In the genomic region with DNA sequence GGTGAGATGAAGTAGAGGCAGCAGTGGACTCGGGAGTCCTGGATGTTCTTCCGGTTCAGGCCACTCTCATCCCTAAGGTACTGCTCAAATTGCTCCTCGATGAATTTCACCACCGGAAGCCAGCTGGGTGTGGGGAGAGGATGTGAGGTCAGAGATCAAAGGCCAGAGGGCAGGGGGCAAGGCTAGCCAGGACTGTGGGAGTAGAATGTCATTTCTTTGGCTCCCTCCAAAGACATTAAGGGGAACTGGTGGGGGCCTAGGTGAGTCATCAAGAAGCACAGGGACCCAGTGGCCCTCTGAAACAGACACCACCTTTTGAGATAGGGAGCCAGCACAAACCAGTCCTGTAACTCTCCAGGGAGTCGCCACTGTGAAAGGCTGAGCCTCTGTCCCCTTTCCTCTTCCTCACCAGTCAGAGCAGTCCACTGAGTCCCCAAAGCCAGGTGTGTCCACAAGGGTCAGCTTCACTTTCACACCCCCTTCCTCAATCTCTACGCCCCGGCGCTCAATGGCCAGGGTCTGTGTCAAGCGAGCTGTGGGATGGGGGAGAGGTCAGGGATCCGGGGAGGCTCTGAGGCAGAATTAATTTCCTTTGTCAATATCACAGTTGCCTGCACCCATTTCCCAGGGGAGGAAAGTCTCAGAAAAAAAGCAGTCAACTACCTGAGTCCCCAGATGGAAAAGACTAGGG, we compare ENCODE assay signal across 1 cellular context.
A peak's percentile ranks its signal among the peaks of the same experiment; 100 is the strongest.
TF ChIP-seq lines count a peak whose summit lies in the region.

No MANE protein-coding gene starts in this region.

TF ChIP-seq in HepG2, 621 proteins besides CTCF, POLR2A, EP300 and RAD21 (continued from another document):
- TF ChIP-seq, protein P1, sequence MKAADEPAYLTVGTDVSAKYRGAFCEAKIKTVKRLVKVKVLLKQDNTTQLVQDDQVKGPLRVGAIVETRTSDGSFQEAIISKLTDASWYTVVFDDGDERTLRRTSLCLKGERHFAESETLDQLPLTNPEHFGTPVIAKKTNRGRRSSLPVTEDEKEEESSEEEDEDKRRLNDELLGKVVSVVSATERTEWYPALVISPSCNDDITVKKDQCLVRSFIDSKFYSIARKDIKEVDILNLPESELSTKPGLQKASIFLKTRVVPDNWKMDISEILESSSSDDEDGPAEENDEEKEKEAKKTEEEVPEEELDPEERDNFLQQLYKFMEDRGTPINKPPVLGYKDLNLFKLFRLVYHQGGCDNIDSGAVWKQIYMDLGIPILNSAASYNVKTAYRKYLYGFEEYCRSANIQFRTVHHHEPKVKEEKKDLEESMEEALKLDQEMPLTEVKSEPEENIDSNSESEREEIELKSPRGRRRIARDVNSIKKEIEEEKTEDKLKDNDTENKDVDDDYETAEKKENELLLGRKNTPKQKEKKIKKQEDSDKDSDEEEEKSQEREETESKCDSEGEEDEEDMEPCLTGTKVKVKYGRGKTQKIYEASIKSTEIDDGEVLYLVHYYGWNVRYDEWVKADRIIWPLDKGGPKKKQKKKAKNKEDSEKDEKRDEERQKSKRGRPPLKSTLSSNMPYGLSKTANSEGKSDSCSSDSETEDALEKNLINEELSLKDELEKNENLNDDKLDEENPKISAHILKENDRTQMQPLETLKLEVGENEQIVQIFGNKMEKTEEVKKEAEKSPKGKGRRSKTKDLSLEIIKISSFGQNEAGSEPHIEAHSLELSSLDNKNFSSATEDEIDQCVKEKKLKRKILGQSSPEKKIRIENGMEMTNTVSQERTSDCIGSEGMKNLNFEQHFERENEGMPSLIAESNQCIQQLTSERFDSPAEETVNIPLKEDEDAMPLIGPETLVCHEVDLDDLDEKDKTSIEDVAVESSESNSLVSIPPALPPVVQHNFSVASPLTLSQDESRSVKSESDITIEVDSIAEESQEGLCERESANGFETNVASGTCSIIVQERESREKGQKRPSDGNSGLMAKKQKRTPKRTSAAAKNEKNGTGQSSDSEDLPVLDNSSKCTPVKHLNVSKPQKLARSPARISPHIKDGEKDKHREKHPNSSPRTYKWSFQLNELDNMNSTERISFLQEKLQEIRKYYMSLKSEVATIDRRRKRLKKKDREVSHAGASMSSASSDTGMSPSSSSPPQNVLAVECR (CRISPR knock-in tag; IDR thresholded peaks at IDR 0.05; ENCODE audit: borderline replicate concordance), result peak; percentile 29; the same call in 1 of the 2 replicates
- TF ChIP-seq TEAD2 (CRISPR knock-in tag; IDR thresholded peaks at IDR 0.05), result no peak
- no peak for TF ChIP-seq HHEX (CRISPR knock-in tag; IDR thresholded peaks at IDR 0.05)
- TF ChIP-seq ASH2L (IDR thresholded peaks at IDR 0.05; ENCODE audit: insufficient read length, low read depth, low read length), result no peak
- TF ChIP-seq CAMTA2 (CRISPR knock-in tag; IDR thresholded peaks at IDR 0.05; ENCODE audit: borderline replicate concordance), result no peak
- TF ChIP-seq HNF4G (IDR thresholded peaks at IDR 0.05; ENCODE audit: borderline replicate concordance, low read depth, low read length), result peak; percentile 71; the same call in 1 of the 2 replicates
- TF ChIP-seq HNF4G (CRISPR knock-in tag; IDR thresholded peaks at IDR 0.05; ENCODE audit: borderline replicate concordance, low read depth), result 0 out of 2 replicates have a peak, but pooled peaks have one; percentile 39
- no peak for TF ChIP-seq ZNF546 (CRISPR knock-in tag; conservative IDR thresholded peaks at IDR 0.05)
- no peak for TF ChIP-seq SAFB2 (CRISPR knock-in tag; IDR thresholded peaks at IDR 0.05; ENCODE audit: borderline replicate concordance, low read depth)
- no peak for TF ChIP-seq RARG (CRISPR knock-in tag; IDR thresholded peaks at IDR 0.05; ENCODE audit: low read depth)
- TF ChIP-seq, protein P2, sequence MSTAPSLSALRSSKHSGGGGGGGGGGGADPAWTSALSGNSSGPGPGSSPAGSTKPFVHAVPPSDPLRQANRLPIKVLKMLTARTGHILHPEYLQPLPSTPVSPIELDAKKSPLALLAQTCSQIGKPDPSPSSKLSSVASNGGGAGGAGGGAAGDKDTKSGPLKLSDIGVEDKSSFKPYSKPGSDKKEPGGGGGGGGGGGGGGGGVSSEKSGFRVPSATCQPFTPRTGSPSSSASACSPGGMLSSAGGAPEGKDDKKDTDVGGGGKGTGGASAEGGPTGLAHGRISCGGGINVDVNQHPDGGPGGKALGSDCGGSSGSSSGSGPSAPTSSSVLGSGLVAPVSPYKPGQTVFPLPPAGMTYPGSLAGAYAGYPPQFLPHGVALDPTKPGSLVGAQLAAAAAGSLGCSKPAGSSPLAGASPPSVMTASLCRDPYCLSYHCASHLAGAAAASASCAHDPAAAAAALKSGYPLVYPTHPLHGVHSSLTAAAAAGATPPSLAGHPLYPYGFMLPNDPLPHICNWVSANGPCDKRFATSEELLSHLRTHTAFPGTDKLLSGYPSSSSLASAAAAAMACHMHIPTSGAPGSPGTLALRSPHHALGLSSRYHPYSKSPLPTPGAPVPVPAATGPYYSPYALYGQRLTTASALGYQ (CRISPR knock-in tag; IDR thresholded peaks at IDR 0.05), result no peak
- TF ChIP-seq ZNF136 (CRISPR knock-in tag; IDR thresholded peaks at IDR 0.05; ENCODE audit: low read depth), result no peak
- TF ChIP-seq MAZ (IDR thresholded peaks at IDR 0.05; ENCODE audit: borderline replicate concordance, low read depth, low read length), result no peak
- TF ChIP-seq MAZ (CRISPR knock-in tag; IDR thresholded peaks at IDR 0.05; ENCODE audit: low read depth), result no peak
- TF ChIP-seq CCDC6 (CRISPR knock-in tag; IDR thresholded peaks at IDR 0.05), result no peak
- TF ChIP-seq YY1 (IDR thresholded peaks at IDR 0.05; ENCODE audit: insufficient read depth, insufficient replicate concordance, low read depth, low read length), result no peak
- TF ChIP-seq, protein P3, sequence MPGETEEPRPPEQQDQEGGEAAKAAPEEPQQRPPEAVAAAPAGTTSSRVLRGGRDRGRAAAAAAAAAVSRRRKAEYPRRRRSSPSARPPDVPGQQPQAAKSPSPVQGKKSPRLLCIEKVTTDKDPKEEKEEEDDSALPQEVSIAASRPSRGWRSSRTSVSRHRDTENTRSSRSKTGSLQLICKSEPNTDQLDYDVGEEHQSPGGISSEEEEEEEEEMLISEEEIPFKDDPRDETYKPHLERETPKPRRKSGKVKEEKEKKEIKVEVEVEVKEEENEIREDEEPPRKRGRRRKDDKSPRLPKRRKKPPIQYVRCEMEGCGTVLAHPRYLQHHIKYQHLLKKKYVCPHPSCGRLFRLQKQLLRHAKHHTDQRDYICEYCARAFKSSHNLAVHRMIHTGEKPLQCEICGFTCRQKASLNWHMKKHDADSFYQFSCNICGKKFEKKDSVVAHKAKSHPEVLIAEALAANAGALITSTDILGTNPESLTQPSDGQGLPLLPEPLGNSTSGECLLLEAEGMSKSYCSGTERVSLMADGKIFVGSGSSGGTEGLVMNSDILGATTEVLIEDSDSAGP (CRISPR knock-in tag; IDR thresholded peaks at IDR 0.05; ENCODE audit: borderline replicate concordance), result no peak
- peak; percentile 80 for TF ChIP-seq ETV5 (CRISPR knock-in tag; IDR thresholded peaks at IDR 0.05; ENCODE audit: borderline replicate concordance)
- 0 out of 2 replicates have a peak, but pooled peaks have one; percentile 37 for TF ChIP-seq ZSCAN29 (CRISPR knock-in tag; conservative IDR thresholded peaks at IDR 0.05)
- no peak for TF ChIP-seq SUZ12 (IDR thresholded peaks at IDR 0.05; ENCODE audit: low read depth, low read length)
- TF ChIP-seq ZNF430 (CRISPR knock-in tag; IDR thresholded peaks at IDR 0.05), result no peak
- no peak for TF ChIP-seq ELF4 (CRISPR knock-in tag; IDR thresholded peaks at IDR 0.05; ENCODE audit: borderline replicate concordance)
- TF ChIP-seq, protein P4, sequence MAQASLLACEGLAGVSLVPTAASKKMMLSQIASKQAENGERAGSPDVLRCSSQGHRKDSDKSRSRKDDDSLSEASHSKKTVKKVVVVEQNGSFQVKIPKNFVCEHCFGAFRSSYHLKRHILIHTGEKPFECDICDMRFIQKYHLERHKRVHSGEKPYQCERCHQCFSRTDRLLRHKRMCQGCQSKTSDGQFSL (CRISPR knock-in tag; IDR thresholded peaks at IDR 0.05), result no peak
- TF ChIP-seq, protein P5, sequence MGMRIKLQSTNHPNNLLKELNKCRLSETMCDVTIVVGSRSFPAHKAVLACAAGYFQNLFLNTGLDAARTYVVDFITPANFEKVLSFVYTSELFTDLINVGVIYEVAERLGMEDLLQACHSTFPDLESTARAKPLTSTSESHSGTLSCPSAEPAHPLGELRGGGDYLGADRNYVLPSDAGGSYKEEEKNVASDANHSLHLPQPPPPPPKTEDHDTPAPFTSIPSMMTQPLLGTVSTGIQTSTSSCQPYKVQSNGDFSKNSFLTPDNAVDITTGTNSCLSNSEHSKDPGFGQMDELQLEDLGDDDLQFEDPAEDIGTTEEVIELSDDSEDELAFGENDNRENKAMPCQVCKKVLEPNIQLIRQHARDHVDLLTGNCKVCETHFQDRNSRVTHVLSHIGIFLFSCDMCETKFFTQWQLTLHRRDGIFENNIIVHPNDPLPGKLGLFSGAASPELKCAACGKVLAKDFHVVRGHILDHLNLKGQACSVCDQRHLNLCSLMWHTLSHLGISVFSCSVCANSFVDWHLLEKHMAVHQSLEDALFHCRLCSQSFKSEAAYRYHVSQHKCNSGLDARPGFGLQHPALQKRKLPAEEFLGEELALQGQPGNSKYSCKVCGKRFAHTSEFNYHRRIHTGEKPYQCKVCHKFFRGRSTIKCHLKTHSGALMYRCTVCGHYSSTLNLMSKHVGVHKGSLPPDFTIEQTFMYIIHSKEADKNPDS (CRISPR knock-in tag; IDR thresholded peaks at IDR 0.05), result no peak
- no peak for TF ChIP-seq ZNF552 (CRISPR knock-in tag; IDR thresholded peaks at IDR 0.05; ENCODE audit: borderline replicate concordance)
- no peak for TF ChIP-seq POLR2G (IDR thresholded peaks at IDR 0.05; ENCODE audit: low read depth, low read length)
- no peak for TF ChIP-seq ZNF841 (CRISPR knock-in tag; IDR thresholded peaks at IDR 0.05; ENCODE audit: borderline replicate concordance)
- TF ChIP-seq GLI4 (CRISPR knock-in tag; IDR thresholded peaks at IDR 0.05; ENCODE audit: borderline replicate concordance), result no peak
- TF ChIP-seq, protein P6, sequence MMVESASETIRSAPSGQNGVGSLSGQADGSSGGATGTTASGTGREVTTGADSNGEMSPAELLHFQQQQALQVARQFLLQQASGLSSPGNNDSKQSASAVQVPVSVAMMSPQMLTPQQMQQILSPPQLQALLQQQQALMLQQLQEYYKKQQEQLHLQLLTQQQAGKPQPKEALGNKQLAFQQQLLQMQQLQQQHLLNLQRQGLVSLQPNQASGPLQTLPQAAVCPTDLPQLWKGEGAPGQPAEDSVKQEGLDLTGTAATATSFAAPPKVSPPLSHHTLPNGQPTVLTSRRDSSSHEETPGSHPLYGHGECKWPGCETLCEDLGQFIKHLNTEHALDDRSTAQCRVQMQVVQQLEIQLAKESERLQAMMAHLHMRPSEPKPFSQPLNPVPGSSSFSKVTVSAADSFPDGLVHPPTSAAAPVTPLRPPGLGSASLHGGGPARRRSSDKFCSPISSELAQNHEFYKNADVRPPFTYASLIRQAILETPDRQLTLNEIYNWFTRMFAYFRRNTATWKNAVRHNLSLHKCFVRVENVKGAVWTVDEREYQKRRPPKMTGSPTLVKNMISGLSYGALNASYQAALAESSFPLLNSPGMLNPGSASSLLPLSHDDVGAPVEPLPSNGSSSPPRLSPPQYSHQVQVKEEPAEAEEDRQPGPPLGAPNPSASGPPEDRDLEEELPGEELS (CRISPR knock-in tag; IDR thresholded peaks at IDR 0.05), result 0 out of 2 replicates have a peak, but pooled peaks have one; percentile 9
- TF ChIP-seq EED (CRISPR knock-in tag; IDR thresholded peaks at IDR 0.05), result no peak
- TF ChIP-seq ZSCAN22 (CRISPR knock-in tag; IDR thresholded peaks at IDR 0.05), result no peak
- TF ChIP-seq, protein P7, sequence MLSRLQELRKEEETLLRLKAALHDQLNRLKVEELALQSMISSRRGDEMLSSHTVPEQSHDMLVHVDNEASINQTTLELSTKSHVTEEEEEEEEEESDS (CRISPR knock-in tag; IDR thresholded peaks at IDR 0.05; ENCODE audit: borderline replicate concordance), result no peak
- TF ChIP-seq, protein P8, sequence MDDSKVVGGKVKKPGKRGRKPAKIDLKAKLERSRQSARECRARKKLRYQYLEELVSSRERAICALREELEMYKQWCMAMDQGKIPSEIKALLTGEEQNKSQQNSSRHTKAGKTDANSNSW (CRISPR knock-in tag; IDR thresholded peaks at IDR 0.05; ENCODE audit: borderline replicate concordance), result no peak
- TF ChIP-seq, protein P9, sequence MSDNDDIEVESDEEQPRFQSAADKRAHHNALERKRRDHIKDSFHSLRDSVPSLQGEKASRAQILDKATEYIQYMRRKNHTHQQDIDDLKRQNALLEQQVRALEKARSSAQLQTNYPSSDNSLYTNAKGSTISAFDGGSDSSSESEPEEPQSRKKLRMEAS (IDR thresholded peaks at IDR 0.05), result peak; percentile 39; the same call in 1 of the 2 replicates
- TF ChIP-seq ZFP41 (CRISPR knock-in tag; IDR thresholded peaks at IDR 0.05; ENCODE audit: borderline replicate concordance), result no peak
- TF ChIP-seq, protein P10, sequence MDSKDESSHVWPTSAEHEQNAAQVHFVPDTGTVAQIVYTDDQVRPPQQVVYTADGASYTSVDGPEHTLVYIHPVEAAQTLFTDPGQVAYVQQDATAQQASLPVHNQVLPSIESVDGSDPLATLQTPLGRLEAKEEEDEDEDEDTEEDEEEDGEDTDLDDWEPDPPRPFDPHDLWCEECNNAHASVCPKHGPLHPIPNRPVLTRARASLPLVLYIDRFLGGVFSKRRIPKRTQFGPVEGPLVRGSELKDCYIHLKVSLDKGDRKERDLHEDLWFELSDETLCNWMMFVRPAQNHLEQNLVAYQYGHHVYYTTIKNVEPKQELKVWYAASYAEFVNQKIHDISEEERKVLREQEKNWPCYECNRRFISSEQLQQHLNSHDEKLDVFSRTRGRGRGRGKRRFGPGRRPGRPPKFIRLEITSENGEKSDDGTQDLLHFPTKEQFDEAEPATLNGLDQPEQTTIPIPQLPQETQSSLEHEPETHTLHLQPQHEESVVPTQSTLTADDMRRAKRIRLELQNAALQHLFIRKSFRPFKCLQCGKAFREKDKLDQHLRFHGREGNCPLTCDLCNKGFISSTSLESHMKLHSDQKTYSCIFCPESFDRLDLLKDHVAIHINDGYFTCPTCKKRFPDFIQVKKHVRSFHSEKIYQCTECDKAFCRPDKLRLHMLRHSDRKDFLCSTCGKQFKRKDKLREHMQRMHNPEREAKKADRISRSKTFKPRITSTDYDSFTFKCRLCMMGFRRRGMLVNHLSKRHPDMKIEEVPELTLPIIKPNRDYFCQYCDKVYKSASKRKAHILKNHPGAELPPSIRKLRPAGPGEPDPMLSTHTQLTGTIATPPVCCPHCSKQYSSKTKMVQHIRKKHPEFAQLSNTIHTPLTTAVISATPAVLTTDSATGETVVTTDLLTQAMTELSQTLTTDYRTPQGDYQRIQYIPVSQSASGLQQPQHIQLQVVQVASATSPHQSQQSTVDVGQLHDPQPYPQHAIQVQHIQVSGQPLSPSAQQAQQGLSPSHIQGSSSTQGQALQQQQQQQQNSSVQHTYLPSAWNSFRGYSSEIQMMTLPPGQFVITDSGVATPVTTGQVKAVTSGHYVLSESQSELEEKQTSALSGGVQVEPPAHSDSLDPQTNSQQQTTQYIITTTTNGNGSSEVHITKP (CRISPR knock-in tag; IDR thresholded peaks at IDR 0.05; ENCODE audit: low read depth), result no peak
- no peak for TF ChIP-seq KLF9 (CRISPR knock-in tag; IDR thresholded peaks at IDR 0.05; ENCODE audit: low read depth)
- TF ChIP-seq HDAC6 (IDR thresholded peaks at IDR 0.05; ENCODE audit: low read depth, low read length), result no peak
- no peak for TF ChIP-seq RCOR2 (CRISPR knock-in tag; IDR thresholded peaks at IDR 0.05)
- TF ChIP-seq ZNF674 (CRISPR knock-in tag; IDR thresholded peaks at IDR 0.05; ENCODE audit: low read depth), result no peak
- TF ChIP-seq ZNF326 (CRISPR knock-in tag; IDR thresholded peaks at IDR 0.05; ENCODE audit: borderline replicate concordance), result no peak
- TF ChIP-seq ATF1 (CRISPR knock-in tag; IDR thresholded peaks at IDR 0.05), result no peak
- TF ChIP-seq SSRP1 (CRISPR knock-in tag; IDR thresholded peaks at IDR 0.05), result no peak
- no peak for TF ChIP-seq ZC3H4 (CRISPR knock-in tag; IDR thresholded peaks at IDR 0.05; ENCODE audit: borderline replicate concordance)
